ENCODE assay signal across 27 cellular contexts in genomic region chr18:70376914-70377258, GRCh38.
A peak's percentile ranks its signal among the peaks of the same experiment; 100 is the strongest.
DNase-seq lines count a peak whose midpoint lies in the region; ATAC-seq, FAIRE-seq and TF ChIP-seq lines count a peak whose summit lies in the region.
"Had no signal": no experiment of that assay in that cellular context is flagged by ENCODE, and none has a peak within 500 bp of the region (broad histone marks: within the 10 kb centered on the region; RNA-seq: fewer than 3 reads in every experiment).

No MANE protein-coding gene starts in this region.

- WGBS in GM23248 (ENCODE audit: low coverage in 1 of 2, low lambda C conversion rate in 2 of 2, missing lambda C conversion rate in 2 of 2), 2 experiments = 42% methylated on average over 4 of the region's 4 CpGs

- peak overlapping the region; percentile 10 for H3K4me3 Mint-ChIP-seq in progenitor cell of endocrine pancreas (ENCODE audit: low read depth)
- H3K4me3 Mint-ChIP-seq in activated naive CD8-positive, alpha-beta T cell treated with anti-CD3 and anti-CD28 coated beads for 36 hours = no peak overlapping the region
- H3K4me3 Mint-ChIP-seq: activated CD4-positive, alpha-beta T cell treated with anti-CD3 and anti-CD28 coated beads, Interleukin-2, amount 10 ng/mL, durations not matched to agents 7 days and 5 days; CD8-positive, alpha-beta T cell; neural crest cell; stimulated activated naive CD8-positive, alpha-beta T cell treated with anti-CD3 and anti-CD28 coated beads, Interleukin-15, amount 100 ng/mL, for 72 hours; T-helper 1 cell treated with Interleukin-12 subunit alpha and Interleukin-12 subunit beta and Interleukin-4 antibody, amounts not matched to agents 30 μg/mL and 1 μg/mL, for 36 hours had no signal

- no peaks in the 10 kb centered on the region for H3K9me2 ChIP-seq in GM23248 (ENCODE audit: insufficient read depth)

- FAIRE-seq in H54 (lab: Jason Lieb, UNC) (no peak), GM19239 (lab: Jason Lieb, UNC) (no peak)

- DNase-seq in GM23248 (peak; percentile 34), amniotic epithelial cell (ENCODE audit: low read depth) (peak; percentile 14), left kidney (ENCODE audit: low read depth, low spot score) (peak; percentile 79), progenitor cell of endocrine pancreas (ENCODE audit: low spot score, unreplicated experiment) (no peak), H54 (ENCODE audit: insufficient read length, low spot score) (no peak), GM19239 (ENCODE audit: insufficient read length, low spot score) (no peak)
- DNase-seq in activated naive CD8-positive, alpha-beta T cell treated with anti-CD3 and anti-CD28 coated beads for 36 hours = no peak
- DNase-seq: activated CD4-positive, alpha-beta T cell treated with anti-CD3 and anti-CD28 coated beads, Interleukin-2, amount 10 ng/mL, durations not matched to agents 7 days and 5 days; activated effector memory CD4-positive, alpha-beta T cell treated with Interleukin-2 at 50 U/mL for 16 hours; CD8-positive, alpha-beta T cell; dorsolateral prefrontal cortex; foreskin keratinocyte; hypothalamus; islet precursor cell; KBM-7; mesendoderm; NCI-H187; NCI-H2227 treated with DMSO at 0.1 percent for 48 hours; SJCRH30; spleen; stimulated activated CD4-positive, alpha-beta T cell treated with anti-CD3 and anti-CD28 coated beads, Interleukin-4, amount 100 ng/mL, for 4 hours; stimulated activated naive CD8-positive, alpha-beta T cell treated with anti-CD3 and anti-CD28 coated beads, Interleukin-15, amount 100 ng/mL, for 72 hours; upper lobe of left lung had no signal

- H3K27ac ChIP-seq in GM23248 = peak overlapping the region; percentile 86
- H3K27ac ChIP-seq: breast epithelium, foreskin keratinocyte, SJCRH30, spleen, upper lobe of left lung had no signal

- peaks cover 8% of the 10 kb centered on the region for H3K9me3 Mint-ChIP-seq in progenitor cell of endocrine pancreas (ENCODE audit: low read depth)
- H3K9me3 Mint-ChIP-seq in activated naive CD8-positive, alpha-beta T cell treated with anti-CD3 and anti-CD28 coated beads for 36 hours = no peaks in the 10 kb centered on the region
- H3K9me3 Mint-ChIP-seq: activated CD4-positive, alpha-beta T cell treated with anti-CD3 and anti-CD28 coated beads, Interleukin-2, amount 10 ng/mL, durations not matched to agents 7 days and 5 days; CD8-positive, alpha-beta T cell; T-helper 1 cell treated with Interleukin-12 subunit alpha and Interleukin-12 subunit beta and Interleukin-4 antibody, amounts not matched to agents 30 μg/mL and 1 μg/mL, for 36 hours had no signal

- H3K36me3 Mint-ChIP-seq in progenitor cell of endocrine pancreas (ENCODE audit: insufficient read depth) = peaks cover 2% of the 10 kb centered on the region
- H3K36me3 Mint-ChIP-seq in activated naive CD8-positive, alpha-beta T cell treated with anti-CD3 and anti-CD28 coated beads for 36 hours = no peaks in the 10 kb centered on the region
- H3K36me3 Mint-ChIP-seq: CD8-positive, alpha-beta T cell had no signal

- no peaks in the 10 kb centered on the region for H3K27me3 Mint-ChIP-seq in progenitor cell of endocrine pancreas
- H3K27me3 Mint-ChIP-seq in activated naive CD8-positive, alpha-beta T cell treated with anti-CD3 and anti-CD28 coated beads for 36 hours = no peaks in the 10 kb centered on the region

- peaks cover 45% of the 10 kb centered on the region for H3K4me1 ChIP-seq in GM23248 (ENCODE audit: insufficient read depth)
- H3K4me1 ChIP-seq: breast epithelium, SJCRH30, spleen had no signal

- no peak overlapping the region for H3K4me3 ChIP-seq in GM23248
- H3K4me3 ChIP-seq: breast epithelium, dorsolateral prefrontal cortex, SJCRH30, spleen, upper lobe of left lung had no signal

- peaks cover 47% of the 10 kb centered on the region for H3F3A ChIP-seq in GM23248 (ENCODE audit: insufficient read depth)

- in situ Hi-C loops in GM23248 (cut with MboI) = no loop called here

- H3K27ac Mint-ChIP-seq in progenitor cell of endocrine pancreas = peak overlapping the region; percentile 81
- no peak overlapping the region for H3K27ac Mint-ChIP-seq in activated naive CD8-positive, alpha-beta T cell treated with anti-CD3 and anti-CD28 coated beads for 36 hours
- H3K27ac Mint-ChIP-seq: activated CD4-positive, alpha-beta T cell treated with anti-CD3 and anti-CD28 coated beads, Interleukin-2, amount 10 ng/mL, durations not matched to agents 7 days and 5 days; CD8-positive, alpha-beta T cell; stimulated activated naive CD8-positive, alpha-beta T cell treated with anti-CD3 and anti-CD28 coated beads, Interleukin-15, amount 100 ng/mL, for 72 hours; T-helper 1 cell treated with Interleukin-12 subunit alpha and Interleukin-12 subunit beta and Interleukin-4 antibody, amounts not matched to agents 30 μg/mL and 1 μg/mL, for 36 hours had no signal

- TF ChIP-seq CTCF in progenitor cell of endocrine pancreas (IDR thresholded peaks at IDR 0.05; ENCODE audit: unreplicated experiment) = no peak

- no peaks in the 10 kb centered on the region for H3K27me3 ChIP-seq in GM23248 (replicated peaks; ENCODE audit: insufficient read depth)
- H3K27me3 ChIP-seq: breast epithelium, dorsolateral prefrontal cortex, foreskin keratinocyte, SJCRH30, upper lobe of left lung had no signal

- H3K9me3 ChIP-seq in GM23248 (ENCODE audit: low read depth) = no peaks in the 10 kb centered on the region
- H3K9me3 ChIP-seq: breast epithelium, SJCRH30, spleen, upper lobe of left lung had no signal

- no peak for ATAC-seq in GM21717 (IDR thresholded peaks at IDR 0.05; ENCODE audit: unreplicated experiment)
- ATAC-seq: CD8-positive, alpha-beta T cell; foreskin keratinocyte; stimulated activated naive CD8-positive, alpha-beta T cell treated with anti-CD3 and anti-CD28 coated beads, Interleukin-15, amount 100 ng/mL, for 72 hours had no signal

- no peak for TF ChIP-seq POLR2A in H54 (IDR thresholded peaks at IDR 0.05; ENCODE audit: low read depth, low read length)

- peak overlapping the region; percentile 62 for H2AFZ ChIP-seq in GM23248

- H3K79me2 ChIP-seq in GM23248 (ENCODE audit: insufficient read depth) = no peaks in the 10 kb centered on the region

- no peaks in the 10 kb centered on the region for H4K20me1 ChIP-seq in GM23248 (ENCODE audit: insufficient read depth)

- peak overlapping the region; percentile 66 for H3K9ac ChIP-seq in GM23248

- H3K4me2 ChIP-seq in GM23248 (ENCODE audit: unreplicated experiment) = peak overlapping the region; percentile 67

- no peaks in the 10 kb centered on the region for H3K36me3 ChIP-seq in GM23248 (ENCODE audit: low read depth)
- H3K36me3 ChIP-seq: breast epithelium, SJCRH30, spleen, upper lobe of left lung had no signal

- peaks cover 53% of the 10 kb centered on the region for H3K4me1 Mint-ChIP-seq in progenitor cell of endocrine pancreas (ENCODE audit: low read depth)
- no peaks in the 10 kb centered on the region for H3K4me1 Mint-ChIP-seq in activated naive CD8-positive, alpha-beta T cell treated with anti-CD3 and anti-CD28 coated beads for 36 hours
- H3K4me1 Mint-ChIP-seq: activated CD4-positive, alpha-beta T cell treated with anti-CD3 and anti-CD28 coated beads, Interleukin-2, amount 10 ng/mL, durations not matched to agents 7 days and 5 days; stimulated activated naive CD8-positive, alpha-beta T cell treated with anti-CD3 and anti-CD28 coated beads, Interleukin-15, amount 100 ng/mL, for 72 hours had no signal

Comparison
In these comparisons a context has a peak if more than half of its experiments do, and no peak if none do; other contexts are left out.
1. DNase-seq: peak in GM23248 (single experiment), amniotic epithelial cell (single experiment) and left kidney (single experiment); none in progenitor cell of endocrine pancreas (single experiment), H54 (single experiment), activated naive CD8-positive, alpha-beta T cell treated with anti-CD3 and anti-CD28 coated beads for 36 hours (single experiment) and GM19239 (single experiment).